8 cellular contexts compared by ENCODE assay signal in the genomic region with DNA sequence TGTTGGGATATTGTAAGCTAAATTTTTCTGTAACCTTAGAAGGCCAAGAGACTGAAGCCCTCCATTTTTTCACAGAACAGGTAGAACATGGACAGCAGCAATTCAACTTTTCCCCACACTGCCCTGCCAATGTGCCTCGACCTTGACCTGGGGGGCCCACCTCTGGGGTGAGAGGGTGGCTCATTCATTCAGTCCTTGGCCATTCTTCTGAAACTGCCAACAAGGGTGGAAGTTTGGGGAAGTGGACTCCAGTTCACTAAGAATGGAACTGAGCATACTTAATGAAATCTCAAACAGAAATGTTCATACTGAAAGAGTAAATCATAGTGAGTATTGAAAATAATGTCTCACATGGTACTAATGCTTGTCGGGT. TPM values are rescaled to one million over a fixed set of nuclear protein-coding genes. Genes with fewer than 3 reads are reported as not detected.
DNase-seq lines count a peak whose midpoint lies in the region; ATAC-seq and TF ChIP-seq lines count a peak whose summit lies in the region.

No MANE protein-coding gene starts in this region.

- DNase-seq in AG04450 (ENCODE audit: low read depth, low spot score) (no peak), MCF 10A (ENCODE audit: unreplicated experiment) (no peak), SHP77 (lab: John Stamatoyannopoulos, UW) (no peak), DMS153 treated with DMSO at 0.1 percent for 48 hours (lab: John Stamatoyannopoulos, UW; ENCODE audit: unreplicated experiment) (no peak), kidney glomerular epithelial cell (lab: John Stamatoyannopoulos, UW) (no peak)

- peaks cover 4% of the 10 kb centered on the region; the same call in 1 of the 2 replicates for H4K20me1 ChIP-seq in KMS-11 (ENCODE audit: insufficient read depth)

- no peak for ATAC-seq in HG03175 (IDR thresholded peaks at IDR 0.05; ENCODE audit: unreplicated experiment)

- H3K27me3 ChIP-seq in AG04450 (ENCODE audit: control insufficient read depth, insufficient read depth, low read length) (no peaks in the 10 kb centered on the region), KMS-11 (ENCODE audit: insufficient read depth, low read depth) (no peaks in the 10 kb centered on the region), muscle layer of duodenum (ENCODE audit: low read depth, low read length) (no peaks in the 10 kb centered on the region)

- peaks cover 68% of the 10 kb centered on the region for H3K79me2 ChIP-seq in KMS-11 (ENCODE audit: insufficient read depth, low read depth)

- no peaks in the 10 kb centered on the region for H3K27me3 Mint-ChIP-seq in MCF 10A (ENCODE audit: insufficient read depth, unreplicated experiment)

- H2AFZ ChIP-seq in KMS-11 (ENCODE audit: low read depth): no peak overlapping the region

- intact Hi-C loops in MCF 10A (cut with micrococcal nuclease): loop anchor here (5.0 to 10.0 kb wide), 2 partner anchors 284 to 397 kb away; a partner anchor contains a TSS

- POLR2A ChIA-PET in AG04450 (lab: Yijun Ruan, JAX): interaction anchor here (1.3 to 1.5 kb wide), 2 partner anchors 114 to 115 kb away, joined by 3 to 4 read pairs; a partner anchor contains a TSS
- POLR2A ChIA-PET in MCF 10A (lab: Yijun Ruan, JAX): interaction anchor here (0.6 to 4.1 kb wide), 21 partner anchors 10 to 597 kb away, joined by 3 to 55 read pairs (median 5); a partner anchor contains a TSS

- H3K9me3 Mint-ChIP-seq in MCF 10A (ENCODE audit: unreplicated experiment): no peaks in the 10 kb centered on the region

- peaks cover 22% of the 10 kb centered on the region for H3K4me1 Mint-ChIP-seq in MCF 10A (ENCODE audit: insufficient read depth, unreplicated experiment)

- H3K9me3 ChIP-seq in AG04450 (ENCODE audit: control insufficient read depth, insufficient read depth, low read length) (no peaks in the 10 kb centered on the region), muscle layer of duodenum (ENCODE audit: control insufficient read depth in 1 of 2, low read length in 2 of 2) (no peaks in the 10 kb centered on the region)

- H3K4me1 ChIP-seq in KMS-11 (ENCODE audit: low read depth, poor library complexity, severe bottlenecking) (peaks cover 46% of the 10 kb centered on the region), muscle layer of duodenum (ENCODE audit: control insufficient read depth in 1 of 2, insufficient read depth in 2 of 2, low read length in 2 of 2) (peaks cover 0 to 26% of the 10 kb centered on the region in 2 donors)

- TF ChIP-seq CTCF in AG04450 (IDR thresholded peaks at IDR 0.05; ENCODE audit: low read depth, low read length): no peak
- TF ChIP-seq CTCF in KMS-11 (conservative IDR thresholded peaks at IDR 0.05; ENCODE audit: low read depth, low read length): no peak
- TF ChIP-seq CTCF in MCF 10A (IDR thresholded peaks at IDR 0.05; ENCODE audit: unreplicated experiment): no peak

- H3K36me3 Mint-ChIP-seq in MCF 10A (ENCODE audit: insufficient read depth, unreplicated experiment): peaks cover 69% of the 10 kb centered on the region

- H3K27ac Mint-ChIP-seq in MCF 10A (ENCODE audit: low read depth, unreplicated experiment): peak overlapping the region; percentile 98

- peak overlapping the region; percentile 77 for H3K4me2 ChIP-seq in KMS-11

- peak overlapping the region; percentile 80 for H3K4me3 Mint-ChIP-seq in MCF 10A (ENCODE audit: unreplicated experiment)

- no TSS peak for BruUV-seq in MCF 10A (replicated peaks; lab: Mats Ljungman, UMichigan)

- H3K36me3 ChIP-seq in KMS-11 (ENCODE audit: insufficient read depth): peaks cover 13% of the 10 kb centered on the region
- H3K36me3 ChIP-seq in muscle layer of duodenum (ENCODE audit: control insufficient read depth in 1 of 2, insufficient read depth in 2 of 2, low read length in 2 of 2): peaks cover 23 to 25% of the 10 kb centered on the region in 2 donors

- peak overlapping the region; percentile 94 for H3K4me3 ChIP-seq in AG04450 (ENCODE audit: low read depth, low read length)
- H3K4me3 ChIP-seq in KMS-11 (IDR thresholded peaks at IDR 0.05; ENCODE audit: insufficient read depth, low read depth, low read length): no peak overlapping the region
- H3K4me3 ChIP-seq in muscle layer of duodenum (ENCODE audit: low read depth in 1 of 2, low read length in 2 of 2): peak overlapping the region; percentile 95

- H3K9ac ChIP-seq in KMS-11: peak overlapping the region; percentile 97

- H3K27ac ChIP-seq in AG04450 (ENCODE audit: low read depth, low read length) (no peak overlapping the region), KMS-11 (peak overlapping the region; percentile 91), muscle layer of duodenum (ENCODE audit: low read length) (peak overlapping the region; percentile 88)

- CTCF ChIA-PET in AG04450 (lab: Charles Lee) (interaction anchor here (1.1 to 1.6 kb wide), 2 partner anchors 9 to 172 kb away, joined by 3 to 4 read pairs; no protein-coding TSS in a partner anchor), MCF 10A (lab: Yijun Ruan, JAX) (interaction anchor here (0.6 to 5.9 kb wide), 6 partner anchors 52 to 398 kb away, joined by 3 to 50 read pairs (median 6); a partner anchor contains a TSS)

RNA-seq across cellular contexts. Expression of a gene that starts 1.1 kb away (rescaled TPM):
- 891 and 1,211 TPM in 2 replicates for polyA plus RNA-seq in AG04450 (2011; rRNA removed)
- 357 and 518 TPM in 2 replicates for polyA minus RNA-seq in AG04450 (2011; rRNA and poly(A)+ RNA removed)
- 1,045 and 1,110 TPM in 2 replicates for total RNA-seq in MCF 10A (2022)

RNA-seq across cellular contexts. Expression of a gene that starts 1.5 kb away (rescaled TPM):
- 105 and 129 TPM in 2 replicates for polyA plus RNA-seq in AG04450 (2011; rRNA removed)
- 99.7 and 114 TPM in 2 replicates for polyA minus RNA-seq in AG04450 (2011; rRNA and poly(A)+ RNA removed)
- 91.9 and 100 TPM in 2 replicates for total RNA-seq in MCF 10A (2022)
